In genomic region chr1:85259118-85259865, GRCh38 we compare ENCODE assay signal across 8 cellular contexts. TPM values are rescaled to one million over a fixed set of nuclear protein-coding genes. Genes with fewer than 3 reads are reported as not detected.
DNase-seq lines count a peak whose midpoint lies in the region; ATAC-seq and TF ChIP-seq lines count a peak whose summit lies in the region.

Gene C1orf52, minus strand, starts transcription at chr1:85259662. Its CDS starts 29 bp downstream, at chr1:85259633.

- H3K36me3 ChIP-seq in osteoblast (ENCODE audit: insufficient read depth, low read length) (peaks cover 14% of the 10 kb centered on the region), thoracic aorta (peaks cover 6% of the 10 kb centered on the region)

- peak within 1 kb of the TSS; percentile 82 for H3K27ac ChIP-seq in osteoblast (ENCODE audit: low read depth, low read length)
- H3K27ac ChIP-seq in thoracic aorta = peak within 1 kb of the TSS; percentile 79

- no peaks in the 10 kb centered on the region for H3K9me3 Mint-ChIP-seq in activated naive CD8-positive, alpha-beta T cell (ENCODE audit: low read depth)

- H3K9me3 ChIP-seq in osteoblast (ENCODE audit: low read depth, low read length) (no peaks in the 10 kb centered on the region), thoracic aorta (no peaks in the 10 kb centered on the region)

- TF ChIP-seq CTCF in GM12864 (IDR thresholded peaks at IDR 0.05; ENCODE audit: low read depth, low read length, missing control alignments) = peak; percentile 88
- peak; percentile 79 for TF ChIP-seq CTCF in osteoblast (IDR thresholded peaks at IDR 0.05; ENCODE audit: extremely low read depth, low read depth, low read length)
- TF ChIP-seq CTCF in thoracic aorta (IDR thresholded peaks at IDR 0.05) = peak; percentile 99

- peaks cover 39% of the 10 kb centered on the region for H3K4me1 Mint-ChIP-seq in activated naive CD8-positive, alpha-beta T cell (ENCODE audit: low read depth)

- H3K4me3 Mint-ChIP-seq in activated naive CD8-positive, alpha-beta T cell = peak within 1 kb of the TSS; percentile 96

- H3K36me3 Mint-ChIP-seq in activated naive CD8-positive, alpha-beta T cell = peaks cover 12% of the 10 kb centered on the region

- H3K27me3 ChIP-seq in osteoblast (ENCODE audit: insufficient read depth, low read length) = no peaks in the 10 kb centered on the region
- no peaks in the 10 kb centered on the region for H3K27me3 ChIP-seq in thoracic aorta (replicated peaks; ENCODE audit: insufficient read depth)

- peak within 1 kb of the TSS; percentile 93 for H2AFZ ChIP-seq in osteoblast (ENCODE audit: low read length)

- H3K4me1 ChIP-seq in osteoblast (ENCODE audit: insufficient read depth, low read length) (peaks cover 35% of the 10 kb centered on the region), thoracic aorta (ENCODE audit: control insufficient read depth in 1 of 2, low read depth in 2 of 2) (peaks cover 24 to 29% of the 10 kb centered on the region in 2 donors)

- ATAC-seq in HG02623 (IDR thresholded peaks at IDR 0.05; ENCODE audit: unreplicated experiment) = peak; percentile 97
- ATAC-seq in thoracic aorta (ENCODE audit: insufficient number of reproducible peaks, low FRiP score, low read depth) = peak; percentile 88

- H4K20me1 ChIP-seq in osteoblast (ENCODE audit: insufficient read depth, low read length) = peaks cover 20% of the 10 kb centered on the region

- H3K79me2 ChIP-seq in osteoblast (ENCODE audit: insufficient read depth, low read length) = peaks cover 33% of the 10 kb centered on the region

- peak within 1 kb of the TSS; percentile 94 for H3K27ac Mint-ChIP-seq in activated naive CD8-positive, alpha-beta T cell

- H3K27me3 Mint-ChIP-seq in activated naive CD8-positive, alpha-beta T cell = no peaks in the 10 kb centered on the region

- peak within 1 kb of the TSS; percentile 91 for H3K4me2 ChIP-seq in osteoblast (ENCODE audit: insufficient read depth, low read length)

- DNase-seq in GM12864 (ENCODE audit: low read depth) (peak; percentile 63), NCI-H1092 treated with DMSO at 0.1 percent for 48 hours (lab: John Stamatoyannopoulos, UW) (peak; percentile 92), SKM-1 (lab: John Stamatoyannopoulos, UW; ENCODE audit: unreplicated experiment) (peak; percentile 78), glomerular visceral epithelial cell (ENCODE audit: extremely low spot score) (peak; percentile 95), osteoblast (ENCODE audit: insufficient read length, low spot score, missing footprints) (peak; percentile 93), thoracic aorta (ENCODE audit: low spot score) (peak; percentile 88)

- H3K4me3 ChIP-seq in GM12864 (ENCODE audit: low read depth, low read length) (peak within 1 kb of the TSS; percentile 86), osteoblast (ENCODE audit: insufficient read depth, low read length) (peak within 1 kb of the TSS; percentile 89), thoracic aorta (peak within 1 kb of the TSS; percentile 98)

RNA-seq across cellular contexts. Expression of gene C1orf52, which starts in this region (rescaled TPM):
- total RNA-seq in osteoblast (11.2 and 13.0 TPM in 2 replicates), thoracic aorta (10 to 100 TPM; 20.7 to 28.7 TPM)

Comparison
In these comparisons a context has a peak if more than half of its experiments do, and no peak if none do; other contexts are left out.
1. Peak in every context shown above with its lines: DNase-seq, ATAC-seq, H3K4me3 ChIP-seq and H3K27ac ChIP-seq.